Comparison of ENCODE assay signal across 8 cellular contexts in the genomic region with DNA sequence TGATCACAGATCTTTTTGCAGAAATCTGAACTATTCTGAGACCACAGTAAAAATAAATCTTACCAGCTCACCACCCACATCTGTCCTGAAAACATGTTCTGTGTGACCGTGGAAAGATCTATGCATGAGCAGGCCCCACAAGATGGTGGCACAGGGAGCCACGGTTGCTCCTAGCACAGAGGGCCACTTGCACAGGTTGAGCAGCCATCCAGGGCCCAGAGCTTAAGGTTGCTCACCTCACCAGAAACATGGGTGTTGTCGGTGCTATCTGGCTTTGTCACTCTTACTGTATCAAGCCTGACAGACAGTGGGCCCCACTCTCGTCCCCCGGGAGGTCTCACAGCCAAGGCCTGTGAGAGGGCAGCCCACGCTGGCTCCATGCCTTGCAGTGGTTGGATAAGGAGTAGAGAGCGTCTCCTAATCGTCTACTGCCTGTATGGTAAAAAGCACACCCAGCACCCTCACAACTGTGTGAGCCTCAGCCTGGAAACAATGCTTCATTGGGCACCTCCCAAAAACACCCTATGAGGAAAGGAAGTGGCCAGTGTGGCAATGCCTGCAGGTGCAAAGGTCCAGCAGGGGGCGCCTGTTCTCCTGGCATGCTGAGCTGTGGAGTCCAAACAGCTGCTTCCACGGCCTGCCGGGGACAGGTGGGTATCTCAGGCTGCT. TPM values are rescaled to one million over a fixed set of nuclear protein-coding genes. Genes with fewer than 3 reads are reported as not detected.
DNase-seq lines count a peak whose midpoint lies in the region; TF ChIP-seq lines count a peak whose summit lies in the region.

No MANE protein-coding gene starts in this region.

- H3K4me1 Mint-ChIP-seq in activated T-helper 2 cell treated with anti-CD3 and anti-CD28 coated beads, Interferon-gamma antibody, Interleukin-2, Interleukin-4, amounts not matched to agents 10 μg/mL and 5 μg/mL and 100 μg/mL, durations not matched to agents 14 hours and 24 hours and 36 hours (ENCODE audit: low read depth) = peaks cover 7% of the 10 kb centered on the region
- no peaks in the 10 kb centered on the region for H3K4me1 Mint-ChIP-seq in progenitor cell of endocrine pancreas (ENCODE audit: low read depth)

- H3K36me3 ChIP-seq in uterus = no peaks in the 10 kb centered on the region

- H3K27me3 ChIP-seq in uterus = no peaks in the 10 kb centered on the region

- H3K4me1 ChIP-seq in uterus = peaks cover 0 to 6% of the 10 kb centered on the region in 2 donors

- intact Hi-C loops in activated T-helper 2 cell treated with anti-CD3 and anti-CD28 coated beads, Interferon-gamma antibody, Interleukin-2, Interleukin-4, amounts not matched to agents 10 μg/mL and 5 μg/mL and 100 μg/mL, durations not matched to agents 14 hours and 24 hours and 36 hours (cut with micrococcal nuclease) = loop anchor here (5.0 kb wide), 1 partner anchor 330 kb away; a partner anchor contains a TSS
- intact Hi-C loops in uterus (cut with DNase I; ENCODE audit: low total_unique reads) = no loop called here

- no peaks in the 10 kb centered on the region for H3K9me3 Mint-ChIP-seq in activated T-helper 2 cell treated with anti-CD3 and anti-CD28 coated beads, Interferon-gamma antibody, Interleukin-2, Interleukin-4, amounts not matched to agents 10 μg/mL and 5 μg/mL and 100 μg/mL, durations not matched to agents 14 hours and 24 hours and 36 hours
- no peaks in the 10 kb centered on the region for H3K9me3 Mint-ChIP-seq in progenitor cell of endocrine pancreas (ENCODE audit: low read depth)

- TF ChIP-seq CTCF in GM13977 (IDR thresholded peaks at IDR 0.05; ENCODE audit: extremely low read depth, insufficient read depth, missing control alignments) = peak; percentile 91
- peak; percentile 89 for TF ChIP-seq CTCF in progenitor cell of endocrine pancreas (IDR thresholded peaks at IDR 0.05; ENCODE audit: unreplicated experiment)
- TF ChIP-seq CTCF in uterus (IDR thresholded peaks at IDR 0.05) = peak; percentile 27 to 59 (median 49)

- H3K4me3 ChIP-seq in uterus = no peak overlapping the region

- peaks cover 47% of the 10 kb centered on the region for H3K36me3 Mint-ChIP-seq in activated T-helper 2 cell treated with anti-CD3 and anti-CD28 coated beads, Interferon-gamma antibody, Interleukin-2, Interleukin-4, amounts not matched to agents 10 μg/mL and 5 μg/mL and 100 μg/mL, durations not matched to agents 14 hours and 24 hours and 36 hours (ENCODE audit: low read depth)
- peaks cover 19% of the 10 kb centered on the region for H3K36me3 Mint-ChIP-seq in progenitor cell of endocrine pancreas (ENCODE audit: insufficient read depth)

- in situ Hi-C loops in GM13977 (cut with MboI; ENCODE audit: low pct_unique_long_range_greater_than_20kb, low sequenced_read_pairs, unreplicated experiment) = no loop called here

- no peaks in the 10 kb centered on the region for H3K27me3 Mint-ChIP-seq in activated T-helper 2 cell treated with anti-CD3 and anti-CD28 coated beads, Interferon-gamma antibody, Interleukin-2, Interleukin-4, amounts not matched to agents 10 μg/mL and 5 μg/mL and 100 μg/mL, durations not matched to agents 14 hours and 24 hours and 36 hours (ENCODE audit: low read depth)
- no peaks in the 10 kb centered on the region for H3K27me3 Mint-ChIP-seq in progenitor cell of endocrine pancreas

- H3K27ac Mint-ChIP-seq in activated T-helper 2 cell treated with anti-CD3 and anti-CD28 coated beads, Interferon-gamma antibody, Interleukin-2, Interleukin-4, amounts not matched to agents 10 μg/mL and 5 μg/mL and 100 μg/mL, durations not matched to agents 14 hours and 24 hours and 36 hours = peak overlapping the region; percentile 60
- H3K27ac Mint-ChIP-seq in progenitor cell of endocrine pancreas = no peak overlapping the region

- TF ChIP-seq POLR2A in uterus (IDR thresholded peaks at IDR 0.05) = no peak

- H3K27ac ChIP-seq in uterus = no peak overlapping the region

- DNase-seq in 8988T = peak; percentile 87
- DNase-seq in GM13977 (ENCODE audit: low spot score) = peak; percentile 84
- peak; percentile 90 for DNase-seq in HT-29 (ENCODE audit: low spot score)
- DNase-seq in SHP77 (lab: John Stamatoyannopoulos, UW) = peak; percentile 74 to 77
- peak; percentile 69 for DNase-seq in activated T-helper 2 cell treated with anti-CD3 and anti-CD28 coated beads, Interferon-gamma antibody, Interleukin-2, Interleukin-4, amounts not matched to agents 10 μg/mL and 5 μg/mL and 100 μg/mL, durations not matched to agents 14 hours and 24 hours and 36 hours (ENCODE audit: low spot score)
- DNase-seq in globus pallidus (ENCODE audit: low spot score) = peak; percentile 15
- DNase-seq in progenitor cell of endocrine pancreas (ENCODE audit: low spot score, unreplicated experiment) = peak; percentile 72
- peak; percentile 47 to 61 for DNase-seq in uterus

- no peak overlapping the region for H3K4me3 Mint-ChIP-seq in activated T-helper 2 cell treated with anti-CD3 and anti-CD28 coated beads, Interferon-gamma antibody, Interleukin-2, Interleukin-4, amounts not matched to agents 10 μg/mL and 5 μg/mL and 100 μg/mL, durations not matched to agents 14 hours and 24 hours and 36 hours (ENCODE audit: low read depth)
- no peak overlapping the region for H3K4me3 Mint-ChIP-seq in progenitor cell of endocrine pancreas (ENCODE audit: low read depth)

- H3K9me3 ChIP-seq in uterus = no peaks in the 10 kb centered on the region

RNA-seq across cellular contexts. Expression of a gene that starts 19.6 kb away (rescaled TPM):
- not detected in 2 replicates for total RNA-seq in HT-29 (2014; rRNA removed; shearing (Covaris generic))
- total RNA-seq in activated T-helper 2 cell treated with anti-CD3 and anti-CD28 coated beads, Interferon-gamma antibody, Interleukin-2, Interleukin-4, amounts not matched to agents 10 μg/mL and 5 μg/mL and 100 μg/mL, durations not matched to agents 14 hours and 24 hours and 36 hours = 54.2 and 57.2 TPM in 2 replicates
- total RNA-seq in progenitor cell of endocrine pancreas (7.2 and 10.7 TPM in 2 replicates), uterus (100 to 1,000 TPM; 222 to 456 (median 280) TPM)

RNA-seq across cellular contexts. Expression of a gene that starts 49.4 kb away (rescaled TPM):
- 59.3 and 72.7 TPM in 2 replicates for total RNA-seq in HT-29 (2014; rRNA removed; shearing (Covaris generic))
- 61.8 and 65.1 TPM in 2 replicates for total RNA-seq in activated T-helper 2 cell treated with anti-CD3 and anti-CD28 coated beads, Interferon-gamma antibody, Interleukin-2, Interleukin-4, amounts not matched to agents 10 μg/mL and 5 μg/mL and 100 μg/mL, durations not matched to agents 14 hours and 24 hours and 36 hours
- total RNA-seq in progenitor cell of endocrine pancreas (44.6 and 44.8 TPM in 2 replicates), uterus (10 to 100 TPM; 18.5 to 53.1 (median 33.7) TPM)

Comparison
In these comparisons a context has a peak if more than half of its experiments do, and no peak if none do; other contexts are left out.
1. DNase-seq: peak in every context shown above with its lines; median percentile 90 in HT-29; 87 in 8988T; 84 in GM13977; 76 in SHP77; 72 in progenitor cell of endocrine pancreas; 69 in activated T-helper 2 cell treated with anti-CD3 and anti-CD28 coated beads, Interferon-gamma antibody, Interleukin-2, Interleukin-4, amounts not matched to agents 10 μg/mL and 5 μg/mL and 100 μg/mL, durations not matched to agents 14 hours and 24 hours and 36 hours; 54 in uterus; 15 in globus pallidus.